11 cellular contexts compared by ENCODE assay signal in the genomic region with DNA sequence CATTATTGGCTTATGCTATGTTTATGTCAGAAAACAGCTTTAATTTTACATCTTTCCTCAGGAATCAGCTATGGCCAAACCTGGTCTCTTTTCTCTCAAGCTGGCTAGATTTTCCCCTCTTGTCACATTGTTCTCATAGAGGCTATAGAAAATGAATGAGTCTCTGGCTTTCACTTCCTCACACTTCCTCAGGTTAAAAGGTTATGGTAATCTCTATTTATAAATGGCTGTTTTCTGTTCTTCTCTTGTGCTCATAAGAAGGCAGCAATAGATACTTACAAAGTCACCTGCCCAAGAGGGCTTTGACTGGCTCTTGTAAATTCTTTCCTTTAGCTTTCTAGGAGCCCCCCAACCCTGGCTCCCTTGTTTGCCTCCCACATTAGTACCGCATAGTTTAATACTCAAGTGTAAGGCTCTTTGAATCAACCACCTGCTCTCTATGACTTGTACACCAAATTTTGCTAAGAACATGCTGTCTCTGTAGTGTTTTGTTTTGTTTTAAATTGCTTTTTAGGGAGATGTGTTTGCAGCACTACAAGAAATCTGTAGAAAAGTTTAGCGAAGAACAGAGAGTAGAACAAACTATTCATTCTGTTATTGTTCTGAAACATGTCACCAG.
DNase-seq lines count a peak whose midpoint lies in the region; ATAC-seq lines count a peak whose summit lies in the region.
"Had no signal": no experiment of that assay in that cellular context is flagged by ENCODE, and none has a peak within 500 bp of the region (broad histone marks: within the 10 kb centered on the region; RNA-seq: fewer than 3 reads in every experiment).

No MANE protein-coding gene starts in this region.

- ATAC-seq in GM18498 (IDR thresholded peaks at IDR 0.05; ENCODE audit: unreplicated experiment): peak; percentile 99
- peak; percentile 92 for ATAC-seq in GM19468 (IDR thresholded peaks at IDR 0.05; ENCODE audit: extremely low read depth, unreplicated experiment)
- peak; percentile 98 for ATAC-seq in HG03139 (IDR thresholded peaks at IDR 0.05; ENCODE audit: unreplicated experiment)

- DNase-seq in NOMO-1 treated with DMSO at 0.1 percent for 48 hours (lab: John Stamatoyannopoulos, UW; ENCODE audit: unreplicated experiment) (peak; percentile 78), ACHN (no peak), SK-N-DZ (ENCODE audit: low spot score) (no peak), amygdala (lab: John Stamatoyannopoulos, UW) (no peak)
- DNase-seq in stimulated activated CD4-positive, alpha-beta T cell treated with anti-CD3 and anti-CD28 coated beads, Interleukin-15, amount 100 ng/mL, for 24 hours: no peak
- DNase-seq: activated CD4-positive, alpha-beta T cell treated with anti-CD3 and anti-CD28 coated beads, Interleukin-2, amount 50 U/mL, for 1 hour; left cardiac atrium; MG63 had no signal

- in situ Hi-C loops in ACHN (cut with HindIII; ENCODE audit: low pct_ligation_motif_present, low pct_unique_long_range_greater_than_20kb, low sequenced_read_pairs): no loop called here
